ENCODE assay signal across 25 cellular contexts in the genomic region with DNA sequence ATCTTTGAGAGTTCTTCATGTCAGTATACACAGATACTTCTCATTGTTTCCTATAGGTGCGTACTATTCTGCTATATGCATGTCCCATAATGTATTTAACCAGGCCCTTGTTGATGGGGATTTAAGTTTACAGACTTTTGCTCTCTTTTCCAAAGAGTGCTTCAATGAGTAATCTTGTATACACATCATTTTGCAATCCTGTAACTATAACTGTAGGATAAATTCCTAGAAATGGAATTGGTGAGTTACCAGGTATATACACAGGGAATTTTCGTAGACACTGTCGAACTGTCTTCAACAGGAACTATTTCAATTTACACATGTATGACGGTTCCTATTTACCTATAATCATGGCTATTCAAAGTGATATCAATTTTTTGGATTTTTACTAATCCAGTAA.
"Had no signal": no experiment of that assay in that cellular context is flagged by ENCODE, and none has a peak within 500 bp of the region (broad histone marks: within the 10 kb centered on the region; RNA-seq: fewer than 3 reads in every experiment).

No MANE protein-coding gene starts in this region.

- H3K4me2 ChIP-seq: neural progenitor cell had no signal

- H3K9me3 ChIP-seq: ovary, psoas muscle, right lobe of liver, sigmoid colon, stomach, thoracic aorta, thyroid gland, tibial nerve, upper lobe of left lung, vagina had no signal

- H3K4me3 ChIP-seq: neural progenitor cell, ovary, psoas muscle, right lobe of liver, sigmoid colon, stomach, thoracic aorta, thyroid gland, tibial nerve, upper lobe of left lung, vagina had no signal

- H3K79me2 ChIP-seq: parathyroid adenoma had no signal

- H3K36me3 ChIP-seq: neural progenitor cell, ovary, right lobe of liver, sigmoid colon, stomach, thoracic aorta, thyroid gland, tibial nerve, upper lobe of left lung, vagina had no signal

- H3K9ac ChIP-seq: neural progenitor cell, parathyroid adenoma had no signal

- FAIRE-seq: small intestine, urothelium cell line had no signal

- ATAC-seq: natural killer cell; psoas muscle; right cardiac atrium; stimulated activated effector memory CD8-positive, alpha-beta T cell treated with anti-CD3 and anti-CD28 coated beads, Interleukin-12 subunit alpha, Interleukin-12 subunit beta, amount 100 ng/mL, for 72 hours; stimulated activated naive B cell treated with anti-CD40 and anti-IgM and Interleukin-4, amounts not matched to agents 10 μg/mL and 1 μg/mL and 100 μg/mL, for 72 hours had no signal

- H3K27ac ChIP-seq: neural progenitor cell, ovary, parathyroid adenoma, psoas muscle, right lobe of liver, sigmoid colon, stomach, thoracic aorta, thyroid gland, tibial nerve, upper lobe of left lung, vagina had no signal

- DNase-seq: natural killer cell; occipital lobe; ovary; psoas muscle; right cardiac atrium; right lobe of liver; sigmoid colon; small intestine; stimulated activated CD4-positive, alpha-beta T cell treated with anti-CD3 and anti-CD28 coated beads, Interleukin-15, amount 100 ng/mL, for 24 hours; stimulated activated CD4-positive, alpha-beta T cell treated with anti-CD3 and anti-CD28 coated beads, Interleukin-2, amount 100 ng/mL, for 24 hours; stimulated activated CD4-positive, alpha-beta T cell treated with anti-CD3 and anti-CD28 coated beads, Interleukin-2, amount 100 ng/mL, for 48 hours; stimulated activated CD4-positive, alpha-beta T cell treated with anti-CD3 and anti-CD28 coated beads, Interleukin-4, amount 100 ng/mL, for 24 hours; stimulated activated naive B cell treated with anti-CD40 and anti-IgM and Interleukin-4, amounts not matched to agents 10 μg/mL and 1 μg/mL and 100 μg/mL, for 72 hours; stimulated activated naive CD4-positive, alpha-beta T cell treated with Interleukin-2 at 50 U/mL for 16 hours; stomach; thyroid gland; trophoblast cell; upper lobe of left lung had no signal

- H3K27me3 ChIP-seq: neural progenitor cell, ovary, right lobe of liver, sigmoid colon, stomach, thyroid gland, tibial nerve, upper lobe of left lung, vagina had no signal

- H3K4me1 ChIP-seq: neural progenitor cell, parathyroid adenoma, psoas muscle, sigmoid colon, thyroid gland, tibial nerve, vagina had no signal

- H2AFZ ChIP-seq: neural progenitor cell, parathyroid adenoma had no signal
